31 cellular contexts compared by ENCODE assay signal in genomic region chr19:45777395-45777961, GRCh38. TPM values are rescaled to one million over a fixed set of nuclear protein-coding genes. Genes with fewer than 3 reads are reported as not detected.
"Had no signal": no experiment of that assay in that cellular context is flagged by ENCODE, and none has a peak within 500 bp of the region (broad histone marks: within the 10 kb centered on the region; RNA-seq: fewer than 3 reads in every experiment).

No MANE protein-coding gene starts in this region.

- ATAC-seq: activated T-helper 17 cell treated with anti-CD3 and anti-CD28 coated beads, Interleukin-2, amount 50 U/mL, for 72 hours; Panc1 had no signal

- H3K4me3 ChIP-seq: SJCRH30 had no signal

- H3K27me3 ChIP-seq: SJCRH30 had no signal

- H3K9me3 ChIP-seq: SJCRH30, SK-N-SH had no signal

- H3K9me3 Mint-ChIP-seq: activated CD4-positive, alpha-beta memory T cell treated with anti-CD3 and anti-CD28 coated beads, Interleukin-2, amount 10 ng/mL, durations not matched to agents 7 days and 5 days; activated CD4-positive, alpha-beta T cell treated with anti-CD3 and anti-CD28 coated beads, Interleukin-2, amount 10 ng/mL, durations not matched to agents 7 days and 5 days; activated naive CD4-positive, alpha-beta T cell treated with anti-CD3 and anti-CD28 coated beads for 36 hours; activated T-helper 17 cell treated with anti-CD3 and anti-CD28 coated beads, Interleukin-2, amount 50 U/mL, for 72 hours; brain had no signal

- FAIRE-seq: astrocyte had no signal

- DNase-seq: activated CD4-positive, alpha-beta memory T cell treated with anti-CD3 and anti-CD28 coated beads, Interleukin-2, amount 10 ng/mL, durations not matched to agents 7 days and 5 days; activated CD4-positive, alpha-beta T cell treated with anti-CD3 and anti-CD28 coated beads, Interleukin-2, amount 10 ng/mL, durations not matched to agents 7 days and 5 days; activated CD4-positive, CD25-positive, alpha-beta regulatory T cell; activated gamma-delta T cell; activated naive CD4-positive, alpha-beta T cell treated with anti-CD3 and anti-CD28 coated beads for 36 hours; activated T-cell treated with anti-CD3 and anti-CD28 coated beads for 4 hours; activated T-cell treated with anti-CD3 and anti-CD28 coated beads, Interleukin-2, amount 50 U/mL, for 48 hours; amygdala; Kasumi-1; NCI-H1048; NCI-H146; NCI-H187 treated with DMSO at 0.1 percent for 48 hours; NCI-H2081 treated with DMSO at 0.1 percent for 48 hours; NCI-H2171; NCI-H2227 treated with DMSO at 0.1 percent for 48 hours; NCI-H526; NCI-H82; Right ventricle myocardium superior; RPMI8226; SJCRH30; SK-N-SH; T-helper 1 cell had no signal

- H3K27ac Mint-ChIP-seq: activated CD4-positive, alpha-beta memory T cell treated with anti-CD3 and anti-CD28 coated beads, Interleukin-2, amount 10 ng/mL, durations not matched to agents 7 days and 5 days; activated CD4-positive, alpha-beta T cell treated with anti-CD3 and anti-CD28 coated beads, Interleukin-2, amount 10 ng/mL, durations not matched to agents 7 days and 5 days; activated naive CD4-positive, alpha-beta T cell treated with anti-CD3 and anti-CD28 coated beads for 36 hours; activated naive CD8-positive, alpha-beta T cell; activated T-helper 17 cell treated with anti-CD3 and anti-CD28 coated beads, Interleukin-2, amount 50 U/mL, for 72 hours had no signal

- H3K27ac ChIP-seq: SJCRH30, VCaP had no signal

- H3K4me3 Mint-ChIP-seq: activated CD4-positive, alpha-beta memory T cell treated with anti-CD3 and anti-CD28 coated beads, Interleukin-2, amount 10 ng/mL, durations not matched to agents 7 days and 5 days; activated CD4-positive, alpha-beta T cell treated with anti-CD3 and anti-CD28 coated beads, Interleukin-2, amount 10 ng/mL, durations not matched to agents 7 days and 5 days; activated naive CD4-positive, alpha-beta T cell treated with anti-CD3 and anti-CD28 coated beads for 36 hours; activated naive CD8-positive, alpha-beta T cell had no signal

- H3K27me3 Mint-ChIP-seq: brain had no signal

RNA-seq across cellular contexts. Expression of gene MEIOSIN, which starts 44.2 kb away (rescaled TPM):
- total RNA-seq: activated CD4-positive, alpha-beta memory T cell treated with anti-CD3 and anti-CD28 coated beads, Interleukin-2, amount 10 ng/mL, durations not matched to agents 7 days and 5 days; activated CD4-positive, alpha-beta T cell treated with anti-CD3 and anti-CD28 coated beads, Interleukin-2, amount 10 ng/mL, durations not matched to agents 7 days and 5 days; activated naive CD4-positive, alpha-beta T cell treated with anti-CD3 and anti-CD28 coated beads for 36 hours; astrocyte; NCI-H460; OCI-LY7; Right ventricle myocardium superior; SJCRH30; T-helper 2 cell treated with Interferon-gamma antibody and Interleukin-4, amounts not matched to agents 100 ng/mL and 5 ng/mL, for 36 hours had no signal
